ENCODE assay signal across 7 cellular contexts in genomic region chr4:127604949-127605709, GRCh38. TPM values are rescaled to one million over a fixed set of nuclear protein-coding genes. Genes with fewer than 3 reads are reported as not detected.
DNase-seq lines count a peak whose midpoint lies in the region; ATAC-seq, FAIRE-seq and TF ChIP-seq lines count a peak whose summit lies in the region.

No MANE protein-coding gene starts in this region.

- peaks cover 24% of the 10 kb centered on the region for H3K4me1 ChIP-seq in GM23338 (ENCODE audit: insufficient read depth)

- peak in 1 of 2 experiments; percentile 71 for TF ChIP-seq CTCF in GM23338 (conservative IDR thresholded peaks at IDR 0.05; ENCODE audit: low read depth in 2 of 2)
- peak; percentile 69 for TF ChIP-seq CTCF in mesothelial cell of epicardium (IDR thresholded peaks at IDR 0.05; ENCODE audit: unreplicated experiment)

- H3K4me3 Mint-ChIP-seq in GM23338 (peak overlapping the region; percentile 35), mesothelial cell of epicardium (peak overlapping the region; percentile 18)

- peak; percentile 91 for FAIRE-seq in colon (lab: Jason Lieb, UNC)

- H3K36me3 Mint-ChIP-seq in GM23338 (ENCODE audit: low read depth) = no peaks in the 10 kb centered on the region
- H3K36me3 Mint-ChIP-seq in mesothelial cell of epicardium = no peaks in the 10 kb centered on the region

- H3K4me2 ChIP-seq in GM23338 = peak overlapping the region; percentile 30

- no peaks in the 10 kb centered on the region for H4K20me1 ChIP-seq in GM23338 (replicated peaks; ENCODE audit: insufficient read depth)

- peak overlapping the region; percentile 20; the same call in 1 of the 2 replicates for H3K27ac ChIP-seq in GM23338 (ENCODE audit: low read depth)

- no peak overlapping the region for H3K4me3 ChIP-seq in GM23338

- DNase-seq in GM23338 (ENCODE audit: low spot score) = peak; percentile 92
- DNase-seq in NCI-H69 (lab: John Stamatoyannopoulos, UW) = peak; percentile 88
- DNase-seq in mesothelial cell of epicardium (ENCODE audit: low spot score in 2 of 2, unreplicated experiment in 2 of 2) = no peak

- H3K9me3 Mint-ChIP-seq in GM23338 (no peaks in the 10 kb centered on the region), mesothelial cell of epicardium (no peaks in the 10 kb centered on the region)

- 0 out of 2 replicates have a peak overlapping the region, but pooled peaks have one; percentile 1 for H2AFZ ChIP-seq in GM23338

- H3K79me2 ChIP-seq in GM23338 (replicated peaks; ENCODE audit: insufficient read depth) = no peaks in the 10 kb centered on the region

- H3F3A ChIP-seq in GM23338 (replicated peaks; ENCODE audit: low read depth) = no peaks in the 10 kb centered on the region

- H3K9me2 ChIP-seq in GM23338 (ENCODE audit: insufficient read depth) = no peaks in the 10 kb centered on the region

- H3K4me1 Mint-ChIP-seq in GM23338 (peaks cover 34% of the 10 kb centered on the region), mesothelial cell of epicardium (peaks cover 19% of the 10 kb centered on the region)

- H3K27me3 ChIP-seq in GM23338 (ENCODE audit: insufficient read depth) = no peaks in the 10 kb centered on the region

- H3K27ac Mint-ChIP-seq in GM23338 (peak overlapping the region; percentile 76), mesothelial cell of epicardium (no peak overlapping the region)

- H3K27me3 Mint-ChIP-seq in GM23338 (ENCODE audit: insufficient read depth, low read depth, poor library complexity) = no peaks in the 10 kb centered on the region
- peaks cover 17% of the 10 kb centered on the region for H3K27me3 Mint-ChIP-seq in mesothelial cell of epicardium (ENCODE audit: low read depth)

- ATAC-seq in GM23338 = peak; percentile 100
- no peak for ATAC-seq in HG03354 (IDR thresholded peaks at IDR 0.05; ENCODE audit: poor library complexity, severe bottlenecking, unreplicated experiment)
- no peak for ATAC-seq in HG02610 (IDR thresholded peaks at IDR 0.05; ENCODE audit: unreplicated experiment)
- no peak for ATAC-seq in HG03135 (IDR thresholded peaks at IDR 0.05; ENCODE audit: unreplicated experiment)

- no peaks in the 10 kb centered on the region for H3K36me3 ChIP-seq in GM23338 (ENCODE audit: insufficient read depth)

TF ChIP-seq in GM23338, 12 proteins besides CTCF, POLR2A, EP300 and RAD21 (continues in another document):
- TF ChIP-seq EZH2phosphoT487 (IDR thresholded peaks at IDR 0.05; ENCODE audit: unreplicated experiment) (no peak), CREB1 (CRISPR knock-in tag; IDR thresholded peaks at IDR 0.05; ENCODE audit: low read depth) (peak; percentile 33; the same call in 1 of the 2 replicates), ZNF114 (CRISPR knock-in tag; IDR thresholded peaks at IDR 0.05) (0 out of 2 replicates have a peak, but pooled peaks have one; percentile 39), ZNF462 (CRISPR knock-in tag; IDR thresholded peaks at IDR 0.05) (peak; percentile 91), POLR2AphosphoS5 (IDR thresholded peaks at IDR 0.05; ENCODE audit: low read depth) (no peak), STAT1 (IDR thresholded peaks at IDR 0.05; ENCODE audit: unreplicated experiment) (no peak), NANOG (IDR thresholded peaks at IDR 0.05; ENCODE audit: borderline replicate concordance) (no peak; the same call in none of the 2 replicates), JUNB (IDR thresholded peaks at IDR 0.05; ENCODE audit: unreplicated experiment) (no peak)
- TF ChIP-seq, protein P1, sequence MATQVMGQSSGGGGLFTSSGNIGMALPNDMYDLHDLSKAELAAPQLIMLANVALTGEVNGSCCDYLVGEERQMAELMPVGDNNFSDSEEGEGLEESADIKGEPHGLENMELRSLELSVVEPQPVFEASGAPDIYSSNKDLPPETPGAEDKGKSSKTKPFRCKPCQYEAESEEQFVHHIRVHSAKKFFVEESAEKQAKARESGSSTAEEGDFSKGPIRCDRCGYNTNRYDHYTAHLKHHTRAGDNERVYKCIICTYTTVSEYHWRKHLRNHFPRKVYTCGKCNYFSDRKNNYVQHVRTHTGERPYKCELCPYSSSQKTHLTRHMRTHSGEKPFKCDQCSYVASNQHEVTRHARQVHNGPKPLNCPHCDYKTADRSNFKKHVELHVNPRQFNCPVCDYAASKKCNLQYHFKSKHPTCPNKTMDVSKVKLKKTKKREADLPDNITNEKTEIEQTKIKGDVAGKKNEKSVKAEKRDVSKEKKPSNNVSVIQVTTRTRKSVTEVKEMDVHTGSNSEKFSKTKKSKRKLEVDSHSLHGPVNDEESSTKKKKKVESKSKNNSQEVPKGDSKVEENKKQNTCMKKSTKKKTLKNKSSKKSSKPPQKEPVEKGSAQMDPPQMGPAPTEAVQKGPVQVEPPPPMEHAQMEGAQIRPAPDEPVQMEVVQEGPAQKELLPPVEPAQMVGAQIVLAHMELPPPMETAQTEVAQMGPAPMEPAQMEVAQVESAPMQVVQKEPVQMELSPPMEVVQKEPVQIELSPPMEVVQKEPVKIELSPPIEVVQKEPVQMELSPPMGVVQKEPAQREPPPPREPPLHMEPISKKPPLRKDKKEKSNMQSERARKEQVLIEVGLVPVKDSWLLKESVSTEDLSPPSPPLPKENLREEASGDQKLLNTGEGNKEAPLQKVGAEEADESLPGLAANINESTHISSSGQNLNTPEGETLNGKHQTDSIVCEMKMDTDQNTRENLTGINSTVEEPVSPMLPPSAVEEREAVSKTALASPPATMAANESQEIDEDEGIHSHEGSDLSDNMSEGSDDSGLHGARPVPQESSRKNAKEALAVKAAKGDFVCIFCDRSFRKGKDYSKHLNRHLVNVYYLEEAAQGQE (IDR thresholded peaks at IDR 0.05; ENCODE audit: unreplicated experiment) = no peak
- TF ChIP-seq, protein P2, sequence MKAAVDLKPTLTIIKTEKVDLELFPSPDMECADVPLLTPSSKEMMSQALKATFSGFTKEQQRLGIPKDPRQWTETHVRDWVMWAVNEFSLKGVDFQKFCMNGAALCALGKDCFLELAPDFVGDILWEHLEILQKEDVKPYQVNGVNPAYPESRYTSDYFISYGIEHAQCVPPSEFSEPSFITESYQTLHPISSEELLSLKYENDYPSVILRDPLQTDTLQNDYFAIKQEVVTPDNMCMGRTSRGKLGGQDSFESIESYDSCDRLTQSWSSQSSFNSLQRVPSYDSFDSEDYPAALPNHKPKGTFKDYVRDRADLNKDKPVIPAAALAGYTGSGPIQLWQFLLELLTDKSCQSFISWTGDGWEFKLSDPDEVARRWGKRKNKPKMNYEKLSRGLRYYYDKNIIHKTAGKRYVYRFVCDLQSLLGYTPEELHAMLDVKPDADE (IDR thresholded peaks at IDR 0.05) = no peak

RNA-seq across cellular contexts. Expression of gene INTU, which starts 27.6 kb away (rescaled TPM):
- total RNA-seq in GM23338 (2014; rRNA removed; shearing (Covaris generic)) = 16.6 and 17.0 TPM in 2 replicates
- 9.8 and 10.3 TPM in 2 replicates for polyA plus RNA-seq in GM23338 (2016; fragmentation: Nextera tagmentation; extraction: Ambion mirVana)
- 25.0 to 27.7 TPM (median 26.2 TPM) in 3 replicates for total RNA-seq in mesothelial cell of epicardium

Comparison
In these comparisons a context has a peak if more than half of its experiments do, and no peak if none do; other contexts are left out.
1. DNase-seq: peak in GM23338 (single experiment) and NCI-H69 (single experiment); none in mesothelial cell of epicardium (0 of 2).